31 cellular contexts compared by ENCODE assay signal in the genomic region with DNA sequence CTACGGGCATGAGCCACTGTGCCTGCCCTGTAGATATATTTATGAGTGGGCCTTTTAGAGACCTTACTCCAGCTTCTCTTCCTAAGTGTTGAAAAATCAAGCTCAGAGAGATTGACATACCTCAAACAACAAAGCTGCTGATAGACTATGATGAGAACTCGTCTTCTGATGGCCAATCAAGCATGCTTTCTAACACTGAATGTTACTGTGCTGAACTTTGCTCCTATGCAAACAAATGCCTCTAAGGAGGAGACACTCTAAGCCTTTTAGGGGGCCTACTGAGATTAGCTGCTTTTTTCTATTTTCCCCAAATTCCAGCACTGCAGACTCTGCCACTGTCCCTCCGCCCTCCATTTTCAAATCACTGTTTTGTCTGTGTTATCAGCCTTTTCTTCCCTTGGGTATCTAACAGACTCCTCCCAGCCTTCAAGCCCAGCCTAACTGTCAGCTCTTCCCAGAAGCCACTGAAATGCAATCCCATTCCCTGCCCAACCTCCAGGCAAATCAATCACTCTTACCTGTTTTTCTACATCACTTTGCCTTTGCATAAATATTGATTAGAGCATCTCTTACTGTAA. TPM values are rescaled to one million over a fixed set of nuclear protein-coding genes. Genes with fewer than 3 reads are reported as not detected.
"Had no signal": no experiment of that assay in that cellular context is flagged by ENCODE, and none has a peak within 500 bp of the region (broad histone marks: within the 10 kb centered on the region; RNA-seq: fewer than 3 reads in every experiment).

No MANE protein-coding gene starts in this region.

- H3K27me3 ChIP-seq: adrenal gland, body of pancreas, breast epithelium, MG63 had no signal

- DNase-seq: activated CD4-positive, alpha-beta T cell treated with anti-CD3 and anti-CD28 coated beads, Interleukin-2, amount 10 ng/mL, durations not matched to agents 24 days and 14 days; activated CD4-positive, alpha-beta T cell treated with anti-CD3 and anti-CD28 coated beads, Interleukin-2, amount 50 U/mL, for 4 hours; activated CD8-positive, alpha-beta T cell treated with anti-CD3 and anti-CD28 coated beads for 36 hours; activated gamma-delta T cell treated with Interleukin-2 at 50 U/mL for 16 hours; activated naive CD4-positive, alpha-beta T cell treated with anti-CD3 and anti-CD28 coated beads for 36 hours; activated T-cell treated with anti-CD3 and anti-CD28 coated beads, Interleukin-2, amount 50 U/mL, for 24 hours; adrenal gland; body of pancreas; Kasumi-1; MG63; NCI-H1092; NCI-H146; NCI-H187; NCI-H2029 treated with DMSO at 0.1 percent for 48 hours; NCI-H2107; NCI-H2171; NCI-H510A; NCI-H526; NCI-H748 treated with DMSO at 0.1 percent for 48 hours; NK-92 treated with Interleukin-12 subunit alpha and Interleukin-12 subunit beta, amount 100 ng/mL, for 24 hours; Right ventricle myocardium superior; SW 1271; T-helper 1 cell; T-helper 2 cell; T-helper 9 cell; WERI-Rb-1 had no signal

- H3K4me3 Mint-ChIP-seq: activated CD4-positive, alpha-beta T cell treated with anti-CD3 and anti-CD28 coated beads, Interleukin-2, amount 10 ng/mL, durations not matched to agents 24 days and 14 days; activated CD8-positive, alpha-beta T cell treated with anti-CD3 and anti-CD28 coated beads for 36 hours; activated naive CD4-positive, alpha-beta T cell treated with anti-CD3 and anti-CD28 coated beads for 36 hours; activated T-cell treated with anti-CD3 and anti-CD28 coated beads, Interleukin-2, amount 50 U/mL, for 24 hours had no signal

- H3K4me1 Mint-ChIP-seq: activated CD4-positive, alpha-beta T cell treated with anti-CD3 and anti-CD28 coated beads, Interleukin-2, amount 10 ng/mL, durations not matched to agents 24 days and 14 days had no signal

- H3K36me3 ChIP-seq: adrenal gland, breast epithelium, MG63, WERI-Rb-1 had no signal

- H3K4me1 ChIP-seq: adrenal gland, body of pancreas, breast epithelium had no signal

- H3K9me3 ChIP-seq: adrenal gland, body of pancreas, breast epithelium, MG63 had no signal

- H3K27ac Mint-ChIP-seq: activated CD4-positive, alpha-beta T cell treated with anti-CD3 and anti-CD28 coated beads, Interleukin-2, amount 10 ng/mL, durations not matched to agents 24 days and 14 days; activated CD8-positive, alpha-beta T cell treated with anti-CD3 and anti-CD28 coated beads for 36 hours; activated naive CD4-positive, alpha-beta T cell treated with anti-CD3 and anti-CD28 coated beads for 36 hours; activated naive CD4-positive, alpha-beta T cell treated with anti-CD3 and anti-CD28 coated beads, Interleukin-2, amount 50 U/mL, for 72 hours; activated T-cell treated with anti-CD3 and anti-CD28 coated beads, Interleukin-2, amount 50 U/mL, for 24 hours had no signal

- H3K27ac ChIP-seq: adrenal gland, body of pancreas, breast epithelium, WERI-Rb-1 had no signal

- H3K9me3 Mint-ChIP-seq: activated CD4-positive, alpha-beta T cell treated with anti-CD3 and anti-CD28 coated beads, Interleukin-2, amount 10 ng/mL, durations not matched to agents 24 days and 14 days; activated CD8-positive, alpha-beta T cell treated with anti-CD3 and anti-CD28 coated beads for 36 hours; activated naive CD4-positive, alpha-beta T cell treated with anti-CD3 and anti-CD28 coated beads for 36 hours; activated naive CD4-positive, alpha-beta T cell treated with anti-CD3 and anti-CD28 coated beads, Interleukin-2, amount 50 U/mL, for 72 hours; activated T-cell treated with anti-CD3 and anti-CD28 coated beads, Interleukin-2, amount 50 U/mL, for 24 hours had no signal

- H3K36me3 Mint-ChIP-seq: activated naive CD4-positive, alpha-beta T cell treated with anti-CD3 and anti-CD28 coated beads, Interleukin-2, amount 50 U/mL, for 72 hours had no signal

- H3K4me3 ChIP-seq: adrenal gland, body of pancreas, breast epithelium, MG63 had no signal

RNA-seq across cellular contexts. Expression of a gene that starts 39.5 kb away (rescaled TPM):
- total RNA-seq: activated CD4-positive, alpha-beta T cell treated with anti-CD3 and anti-CD28 coated beads, Interleukin-2, amount 10 ng/mL, durations not matched to agents 24 days and 14 days; activated CD8-positive, alpha-beta T cell treated with anti-CD3 and anti-CD28 coated beads for 36 hours; activated naive CD4-positive, alpha-beta T cell treated with anti-CD3 and anti-CD28 coated beads for 36 hours; activated naive CD4-positive, alpha-beta T cell treated with anti-CD3 and anti-CD28 coated beads, Interleukin-2, amount 50 U/mL, for 72 hours; adrenal gland; astrocyte; body of pancreas; breast epithelium; cardiac septum; OCI-LY7; Right ventricle myocardium superior had no signal
